In genomic region chr4:157221895-157222763, GRCh38 we compare ENCODE assay signal across 9 cellular contexts. TPM values are rescaled to one million over a fixed set of nuclear protein-coding genes. Genes with fewer than 3 reads are reported as not detected.
DNase-seq lines count a peak whose midpoint lies in the region; ATAC-seq and TF ChIP-seq lines count a peak whose summit lies in the region.
"Had no signal": no experiment of that assay in that cellular context is flagged by ENCODE, and none has a peak within 500 bp of the region (broad histone marks: within the 10 kb centered on the region; RNA-seq: fewer than 3 reads in every experiment).

No MANE protein-coding gene starts in this region.

- H3K4me3 ChIP-seq in fibroblast of lung (replicated peaks in 1 of 4; ENCODE audit: control extremely low read depth in 1 of 4, insufficient read depth in 1 of 4, low read depth in 3 of 4, low read length in 4 of 4) (peak overlapping the region; percentile 5 to 59 (median 35)), parathyroid adenoma (ENCODE audit: low read depth, low read length) (no peak overlapping the region)
- H3K4me3 ChIP-seq: mucosa of descending colon had no signal

- peak; percentile 2 for DNase-seq in EL
- peak; percentile 30 for DNase-seq in NCI-H510A treated with DMSO at 0.1 percent for 48 hours (lab: John Stamatoyannopoulos, UW)
- peak in 1 of 2 donors; percentile 35 for DNase-seq in fibroblast of lung (ENCODE audit: low read depth in 2 of 2)
- DNase-seq in HuH-7 (ENCODE audit: low spot score), result no peak
- no peak for DNase-seq in activated CD4-positive, CD25-positive, alpha-beta regulatory T cell (lab: John Stamatoyannopoulos, UW)

- no peak for ATAC-seq in HG03342 (IDR thresholded peaks at IDR 0.05; ENCODE audit: unreplicated experiment)
- ATAC-seq in GM18502 (IDR thresholded peaks at IDR 0.05; ENCODE audit: poor library complexity, unreplicated experiment), result no peak
- ATAC-seq: mucosa of descending colon had no signal

- H2AFZ ChIP-seq in fibroblast of lung (ENCODE audit: low read length) (no peak overlapping the region), parathyroid adenoma (peak overlapping the region; percentile 50)

- no peaks in the 10 kb centered on the region for H4K20me1 ChIP-seq in fibroblast of lung (ENCODE audit: control insufficient read depth, extremely low read depth, insufficient read depth, low read length)

- H3K4me2 ChIP-seq in fibroblast of lung (ENCODE audit: extremely low read depth, insufficient read depth, low read length) (peak overlapping the region; percentile 52), parathyroid adenoma (ENCODE audit: low read length) (peak overlapping the region; percentile 30)

- H3K36me3 ChIP-seq in fibroblast of lung (ENCODE audit: control insufficient read depth, insufficient read depth, low read length), result no peaks in the 10 kb centered on the region
- H3K36me3 ChIP-seq in parathyroid adenoma (ENCODE audit: control insufficient read depth, insufficient read depth, low read length), result no peaks in the 10 kb centered on the region

- H3K4me1 ChIP-seq in fibroblast of lung (ENCODE audit: control insufficient read depth, extremely low read depth, insufficient read depth, low read length) (no peaks in the 10 kb centered on the region), parathyroid adenoma (no peaks in the 10 kb centered on the region)

- H3K79me2 ChIP-seq in fibroblast of lung (ENCODE audit: control insufficient read depth, insufficient read depth, low read length) (no peaks in the 10 kb centered on the region), parathyroid adenoma (no peaks in the 10 kb centered on the region)

- TF ChIP-seq CTCF in fibroblast of lung (conservative IDR thresholded peaks at IDR 0.05 in 1 of 2, IDR thresholded peaks at IDR 0.05 in 1 of 2; ENCODE audit: low read depth in 1 of 2, low read length in 2 of 2) (no peak), parathyroid adenoma (IDR thresholded peaks at IDR 0.05) (no peak)

- H3K27me3 ChIP-seq in fibroblast of lung (ENCODE audit: control insufficient read depth, insufficient read depth, low read length) (peaks cover 26% of the 10 kb centered on the region), parathyroid adenoma (ENCODE audit: control insufficient read depth, insufficient read depth, low read length) (peaks cover 4% of the 10 kb centered on the region)

- no peaks in the 10 kb centered on the region for H3K9me3 ChIP-seq in fibroblast of lung (ENCODE audit: control insufficient read depth, insufficient read depth, low read depth, low read length)
- H3K9me3 ChIP-seq in parathyroid adenoma (ENCODE audit: control insufficient read depth, low read length), result no peaks in the 10 kb centered on the region
- H3K9me3 ChIP-seq: mucosa of descending colon had no signal

- H3K27ac ChIP-seq in fibroblast of lung (ENCODE audit: insufficient read depth, low read length), result no peak overlapping the region
- no peak overlapping the region for H3K27ac ChIP-seq in parathyroid adenoma

- H3K9ac ChIP-seq in fibroblast of lung (ENCODE audit: insufficient read depth, low read length) (no peak overlapping the region), parathyroid adenoma (no peak overlapping the region)

RNA-seq across cellular contexts. Expression of gene GRIA2, which starts 1.6 kb away (rescaled TPM):
- total RNA-seq in fibroblast of lung, result 0.17 TPM in 1 of 2 replicates, not detected in the other
- polyA plus RNA-seq in fibroblast of lung, result not detected in 2 replicates
- polyA plus RNA-seq in fibroblast of lung (2012), result not detected in 2 replicates
- not detected in 2 replicates for polyA minus RNA-seq in fibroblast of lung (ENCODE audit: low replicate concordance)

Comparison
In these comparisons a context has a peak if more than half of its experiments do, and no peak if none do; other contexts are left out.
1. DNase-seq: peak in EL (single experiment) and NCI-H510A treated with DMSO at 0.1 percent for 48 hours (single experiment); none in HuH-7 (single experiment) and activated CD4-positive, CD25-positive, alpha-beta regulatory T cell (0 of 4).